ENCODE assay signal across 11 cellular contexts in genomic region chr9:93082841-93083411, GRCh38. TPM values are rescaled to one million over a fixed set of nuclear protein-coding genes. Genes with fewer than 3 reads are reported as not detected.
A peak's percentile ranks its signal among the peaks of the same experiment; 100 is the strongest.
DNase-seq lines count a peak whose midpoint lies in the region; ATAC-seq, FAIRE-seq and TF ChIP-seq lines count a peak whose summit lies in the region.
"Had no signal": no experiment of that assay in that cellular context is flagged by ENCODE, and none has a peak within 500 bp of the region (broad histone marks: within the 10 kb centered on the region; RNA-seq: fewer than 3 reads in every experiment).

No MANE protein-coding gene starts in this region.

- no peaks in the 10 kb centered on the region for H3K27me3 Mint-ChIP-seq in activated naive CD8-positive, alpha-beta T cell treated with anti-CD3 and anti-CD28 coated beads for 36 hours
- peaks cover 29 to 30% of the 10 kb centered on the region in 2 donors for H3K27me3 Mint-ChIP-seq in natural killer cell (ENCODE audit: low read depth in 2 of 2)
- H3K27me3 Mint-ChIP-seq: B cell had no signal

- peaks cover 18% of the 10 kb centered on the region for H3K4me1 Mint-ChIP-seq in activated naive CD8-positive, alpha-beta T cell treated with anti-CD3 and anti-CD28 coated beads for 36 hours
- H3K4me1 Mint-ChIP-seq in natural killer cell: peaks cover 5 to 12% of the 10 kb centered on the region in 2 donors
- H3K4me1 Mint-ChIP-seq: B cell had no signal

- FAIRE-seq in HepG2 (lab: Jason Lieb, UNC): no peak

- TF ChIP-seq CTCF in right lobe of liver (IDR thresholded peaks at IDR 0.05) (no peak), HepG2 (CRISPR knock-in tag; IDR thresholded peaks at IDR 0.05) (no peak), natural killer cell (IDR thresholded peaks at IDR 0.05) (no peak)

- peak in 2 of 3 donors; percentile 38 to 39 for DNase-seq in right lobe of liver
- no peak for DNase-seq in HepG2 (ENCODE audit: low spot score)
- peak; percentile 24 for DNase-seq in activated naive CD8-positive, alpha-beta T cell treated with anti-CD3 and anti-CD28 coated beads for 36 hours
- no peak for DNase-seq in natural killer cell
- peak; percentile 32 to 43 for DNase-seq in aorta
- no peak for DNase-seq in ACHN
- DNase-seq in A172 (ENCODE audit: low spot score): no peak

- H3K4me3 ChIP-seq in right lobe of liver (no peak overlapping the region), HepG2 (replicated peaks in 1 of 3; ENCODE audit: insufficient read depth in 1 of 3, low read depth in 2 of 3, low read length in 3 of 3) (no peak overlapping the region), aorta (ENCODE audit: low read length in 2 of 2) (no peak overlapping the region)
- H3K4me3 ChIP-seq: dorsolateral prefrontal cortex had no signal

- no TSS peak for BruUV-seq in HepG2 (replicated peaks; lab: Mats Ljungman, UMichigan)

- POLR2A ChIA-PET in HepG2 (lab: Yijun Ruan, JAX): no interaction called here

- WGBS in right lobe of liver (ENCODE audit: insufficient coverage, low coverage, low lambda C conversion rate, missing lambda C conversion rate): 58% methylated on average over 3 of the region's 18 CpGs
- WGBS in HepG2 (ENCODE audit: low lambda C conversion rate): 47% methylated on average over 5 of the region's 18 CpGs
- 77 to 84% methylated on average over 18 of the region's 18 CpGs for WGBS in aorta, 2 donors

- H3K4me1 ChIP-seq in right lobe of liver (no peaks in the 10 kb centered on the region), HepG2 (ENCODE audit: insufficient read depth, low read length) (peaks cover 8% of the 10 kb centered on the region), aorta (ENCODE audit: control insufficient read depth in 1 of 2, insufficient read depth in 2 of 2, low read length in 2 of 2) (no peaks in the 10 kb centered on the region)

- TF ChIP-seq RAD21 in HepG2 (CRISPR knock-in tag; IDR thresholded peaks at IDR 0.05): no peak

- no peak overlapping the region for H3K4me3 Mint-ChIP-seq in activated naive CD8-positive, alpha-beta T cell treated with anti-CD3 and anti-CD28 coated beads for 36 hours
- no peak overlapping the region for H3K4me3 Mint-ChIP-seq in natural killer cell
- H3K4me3 Mint-ChIP-seq: B cell had no signal

- intact Hi-C loops in right lobe of liver (cut with DNase I) (no loop called here), HepG2 (cut with micrococcal nuclease; ENCODE audit: unreplicated experiment) (no loop called here), natural killer cell (cut with micrococcal nuclease) (no loop called here), aorta (cut with DNase I) (no loop called here)

- peaks cover 43% of the 10 kb centered on the region for H3K36me3 Mint-ChIP-seq in activated naive CD8-positive, alpha-beta T cell treated with anti-CD3 and anti-CD28 coated beads for 36 hours
- H3K36me3 Mint-ChIP-seq in natural killer cell: no peaks in the 10 kb centered on the region

- TF ChIP-seq POLR2A in right lobe of liver (IDR thresholded peaks at IDR 0.05) (no peak), HepG2 (IDR thresholded peaks at IDR 0.05; ENCODE audit: insufficient read depth in 1 of 2, low read depth in 2 of 2, low read length in 2 of 2) (no peak)

- H3K9me3 ChIP-seq in right lobe of liver (no peaks in the 10 kb centered on the region), HepG2 (ENCODE audit: low read length) (no peaks in the 10 kb centered on the region), aorta (ENCODE audit: control insufficient read depth, low read length) (no peaks in the 10 kb centered on the region)

- H2AFZ ChIP-seq in HepG2 (ENCODE audit: low read length): no peak overlapping the region

- no peak overlapping the region for H3K27ac ChIP-seq in right lobe of liver
- no peak overlapping the region for H3K27ac ChIP-seq in HepG2 (ENCODE audit: extremely low read length, insufficient read depth, low read length)
- no peak overlapping the region for H3K27ac ChIP-seq in aorta (ENCODE audit: low read depth in 1 of 2, low read length in 2 of 2)
- H3K27ac ChIP-seq: dorsolateral prefrontal cortex had no signal

- H3K36me3 ChIP-seq in right lobe of liver (peaks cover 0 to 4% (median 0%) of the 10 kb centered on the region in 4 donors), HepG2 (replicated peaks in 1 of 2; ENCODE audit: control insufficient read depth in 1 of 2, insufficient read depth in 2 of 2, low read length in 2 of 2) (no peaks in the 10 kb centered on the region), aorta (ENCODE audit: control insufficient read depth in 1 of 2, insufficient read depth in 2 of 2, low read length in 1 of 2) (no peaks in the 10 kb centered on the region)

- peak in 1 of 4 donors; percentile 9 for ATAC-seq in right lobe of liver
- no peak; the same call in 2 of the 3 replicates for ATAC-seq in HepG2
- peak; percentile 41 to 49 (median 43) for ATAC-seq in natural killer cell
- no peak for ATAC-seq in aorta (ENCODE audit: low FRiP score)
- ATAC-seq in GM21447 (IDR thresholded peaks at IDR 0.05; ENCODE audit: unreplicated experiment): no peak

- no peak overlapping the region for H3K9ac ChIP-seq in HepG2 (ENCODE audit: insufficient read depth, low read depth, low read length)

- H3K27me3 ChIP-seq in right lobe of liver (no peaks in the 10 kb centered on the region), HepG2 (ENCODE audit: control insufficient read depth in 1 of 2, insufficient read depth in 2 of 2, low read length in 2 of 2) (no peaks in the 10 kb centered on the region; a peak in 1 of 5 replicates), aorta (ENCODE audit: control insufficient read depth in 1 of 2, insufficient read depth in 2 of 2, low read length in 1 of 2) (no peaks in the 10 kb centered on the region)
- H3K27me3 ChIP-seq: dorsolateral prefrontal cortex had no signal

- H3K27ac Mint-ChIP-seq in activated naive CD8-positive, alpha-beta T cell treated with anti-CD3 and anti-CD28 coated beads for 36 hours: peak overlapping the region; percentile 93
- H3K27ac Mint-ChIP-seq in natural killer cell: no peak overlapping the region

- no peak overlapping the region for H3K4me2 ChIP-seq in HepG2 (ENCODE audit: low read depth, low read length)

- H3K9me3 Mint-ChIP-seq in activated naive CD8-positive, alpha-beta T cell treated with anti-CD3 and anti-CD28 coated beads for 36 hours: peaks cover 12% of the 10 kb centered on the region
- no peaks in the 10 kb centered on the region for H3K9me3 Mint-ChIP-seq in natural killer cell

- TF ChIP-seq EP300 in HepG2 (IDR thresholded peaks at IDR 0.05; ENCODE audit: low read depth in 2 of 2, low read length in 2 of 2) (no peak), HepG2 (CRISPR knock-in tag; IDR thresholded peaks at IDR 0.05; ENCODE audit: borderline replicate concordance) (no peak)

- H3K79me2 ChIP-seq in HepG2 (ENCODE audit: insufficient read depth, low read length): no peaks in the 10 kb centered on the region

- CTCF ChIA-PET in HepG2 (lab: Yijun Ruan, JAX; ENCODE audit: low intra/inter-chr PET ratio, low total read pairs): no interaction called here

- H4K20me1 ChIP-seq in HepG2 (ENCODE audit: insufficient read depth, low read length): no peaks in the 10 kb centered on the region

- in situ Hi-C loops in HepG2 (cut with HindIII; ENCODE audit: extremely low pct_ligation_motif_present, low pct_unique_long_range_greater_than_20kb) (no loop called here), ACHN (cut with HindIII; ENCODE audit: low pct_ligation_motif_present, low pct_unique_long_range_greater_than_20kb, low sequenced_read_pairs) (no loop called here)

RNA-seq across cellular contexts. Expression of gene CARD19, which starts 13.1 kb away (rescaled TPM):
- total RNA-seq in right lobe of liver: 10 to 100 TPM in 3 of 6 experiments, 1 to 10 TPM in 3; 6.3 to 31.7 (median 12.1) TPM
- 15.2 and 18.4 TPM in 2 replicates for total RNA-seq in HepG2 (2016; rRNA removed; fragmentation: Illumina TruSeq; extraction: Trizol)
- total RNA-seq in HepG2 (2016; cell fraction: cytosol; rRNA removed; fragmentation: Illumina TruSeq; extraction: Trizol; ENCODE audit: low read depth): 15.8 and 20.2 TPM in 2 replicates
- total RNA-seq in HepG2 (2016; cell fraction: insoluble cytoplasmic fraction; rRNA removed; fragmentation: Illumina TruSeq; extraction: Trizol): 18.6 and 20.5 TPM in 2 replicates
- 17.3 and 29.5 TPM in 2 replicates for total RNA-seq in HepG2 (2016; cell fraction: membrane; rRNA removed; fragmentation: Illumina TruSeq; extraction: Trizol)
- 8.3 and 12.2 TPM in 2 replicates for total RNA-seq in HepG2 (2016; cell fraction: nucleus; rRNA removed; fragmentation: Illumina TruSeq; extraction: Trizol)
- polyA plus RNA-seq in HepG2 (2011; rRNA removed): 47.2 and 62.0 TPM in 2 replicates
- 33.8 and 73.1 TPM in 2 replicates for polyA plus RNA-seq in HepG2 (2011; cell fraction: cytosol; rRNA removed)
- polyA plus RNA-seq in HepG2 (2011; cell fraction: nucleus; rRNA removed): 101 and 106 TPM in 2 replicates
- 14.6 TPM in 2 replicates for polyA plus RNA-seq in HepG2 (2012)
- 16.0 and 27.0 TPM in 2 replicates for polyA plus RNA-seq in HepG2 (2016; cell fraction: cytosol; fragmentation: Illumina TruSeq; extraction: Trizol; ENCODE audit: low read depth)
- 14.7 and 18.5 TPM in 2 replicates for polyA plus RNA-seq in HepG2 (2016; cell fraction: insoluble cytoplasmic fraction; fragmentation: Illumina TruSeq; extraction: Trizol; ENCODE audit: low read depth)
- 13.4 and 18.5 TPM in 2 replicates for polyA plus RNA-seq in HepG2 (2016; cell fraction: membrane; fragmentation: Illumina TruSeq; extraction: Trizol; ENCODE audit: low read depth)
- polyA plus RNA-seq in HepG2 (2016; cell fraction: nucleus; fragmentation: Illumina TruSeq; extraction: Trizol; ENCODE audit: insufficient read depth, low read depth): 25.1 and 25.9 TPM in 2 replicates
- polyA minus RNA-seq in HepG2 (2011; rRNA and poly(A)+ RNA removed; ENCODE audit: low replicate concordance): 11.5 and 28.1 TPM in 2 replicates
- polyA minus RNA-seq in HepG2 (2011; cell fraction: cytosol; rRNA and poly(A)+ RNA removed): 14.0 and 17.6 TPM in 2 replicates
- polyA minus RNA-seq in HepG2 (2011; cell fraction: nucleus; rRNA and poly(A)+ RNA removed): 11.3 and 12.8 TPM in 2 replicates
- 10 to 100 TPM; 36.5 to 38.6 TPM for total RNA-seq in activated naive CD8-positive, alpha-beta T cell treated with anti-CD3 and anti-CD28 coated beads for 36 hours
- 10 to 100 TPM; 30.7 to 49.1 (median 42.6) TPM for total RNA-seq in natural killer cell
- 10 to 100 TPM; 47.7 to 50.5 TPM for total RNA-seq in aorta
- polyA plus RNA-seq in aorta: 10 to 100 TPM; 80.1 to 92.3 TPM
- 51.7 and 74.8 TPM in 2 replicates for total RNA-seq in A172 (2014; rRNA removed; shearing (Covaris generic))

RNA-seq across cellular contexts. Expression of gene SUSD3, which starts 24.4 kb away (rescaled TPM):
- total RNA-seq in right lobe of liver (10 to 100 TPM in 4 of 6 experiments, 1 to 10 TPM in 2; 6.5 to 51.5 (median 31.2) TPM), HepG2 (2016; rRNA removed; fragmentation: Illumina TruSeq; extraction: Trizol) (6.0 and 7.0 TPM in 2 replicates), natural killer cell (1 to 10 TPM; 1.2 to 2.1 (median 1.8) TPM), aorta (10 to 100 TPM in 1 of 2 donors, 1 to 10 TPM in 1; 3.8 to 10.3 TPM)
- total RNA-seq in HepG2 (2016; cell fraction: cytosol; rRNA removed; fragmentation: Illumina TruSeq; extraction: Trizol; ENCODE audit: low read depth): 10.2 and 12.4 TPM in 2 replicates
- 6.3 and 8.8 TPM in 2 replicates for total RNA-seq in HepG2 (2016; cell fraction: insoluble cytoplasmic fraction; rRNA removed; fragmentation: Illumina TruSeq; extraction: Trizol)
- 10.0 and 14.6 TPM in 2 replicates for total RNA-seq in HepG2 (2016; cell fraction: membrane; rRNA removed; fragmentation: Illumina TruSeq; extraction: Trizol)
- 4.9 and 5.2 TPM in 2 replicates for total RNA-seq in HepG2 (2016; cell fraction: nucleus; rRNA removed; fragmentation: Illumina TruSeq; extraction: Trizol)
- polyA plus RNA-seq in HepG2 (2011; rRNA removed) (9.1 and 11.7 TPM in 2 replicates), aorta (1 to 10 TPM; 2.6 to 5.0 TPM)
- 6.2 and 9.7 TPM in 2 replicates for polyA plus RNA-seq in HepG2 (2011; cell fraction: cytosol; rRNA removed)
- 4.6 and 5.9 TPM in 2 replicates for polyA plus RNA-seq in HepG2 (2011; cell fraction: nucleus; rRNA removed)
- 4.2 and 5.4 TPM in 2 replicates for polyA plus RNA-seq in HepG2 (2012)
- 12.5 and 16.5 TPM in 2 replicates for polyA plus RNA-seq in HepG2 (2016; cell fraction: cytosol; fragmentation: Illumina TruSeq; extraction: Trizol; ENCODE audit: low read depth)
- polyA plus RNA-seq in HepG2 (2016; cell fraction: insoluble cytoplasmic fraction; fragmentation: Illumina TruSeq; extraction: Trizol; ENCODE audit: low read depth): 5.3 and 7.1 TPM in 2 replicates
- polyA plus RNA-seq in HepG2 (2016; cell fraction: membrane; fragmentation: Illumina TruSeq; extraction: Trizol; ENCODE audit: low read depth): 12.6 and 14.6 TPM in 2 replicates
- polyA plus RNA-seq in HepG2 (2016; cell fraction: nucleus; fragmentation: Illumina TruSeq; extraction: Trizol; ENCODE audit: insufficient read depth, low read depth): 9.7 and 10.7 TPM in 2 replicates
- polyA minus RNA-seq in HepG2 (2011; rRNA and poly(A)+ RNA removed; ENCODE audit: low replicate concordance): 7.9 TPM in 1 of 2 replicates, not detected in the other
- polyA minus RNA-seq in HepG2 (2011; cell fraction: cytosol; rRNA and poly(A)+ RNA removed): 1.8 and 2.8 TPM in 2 replicates
- 0.90 and 0.99 TPM in 2 replicates for polyA minus RNA-seq in HepG2 (2011; cell fraction: nucleus; rRNA and poly(A)+ RNA removed)
- total RNA-seq in activated naive CD8-positive, alpha-beta T cell treated with anti-CD3 and anti-CD28 coated beads for 36 hours: 10 to 100 TPM; 27.1 to 28.8 TPM
- total RNA-seq in A172 (2014; rRNA removed; shearing (Covaris generic)): not detected in 2 replicates
- total RNA-seq: G401 had no signal

RNA-seq across cellular contexts. Expression of gene NINJ1, which starts 51.1 kb away (rescaled TPM):
- 100 to 1,000 TPM in 1 of 6 experiments, 10 to 100 TPM in 5; 35.6 to 103 (median 65.1) TPM for total RNA-seq in right lobe of liver
- total RNA-seq in HepG2 (2016; rRNA removed; fragmentation: Illumina TruSeq; extraction: Trizol): 77.1 and 92.1 TPM in 2 replicates
- total RNA-seq in HepG2 (2016; cell fraction: cytosol; rRNA removed; fragmentation: Illumina TruSeq; extraction: Trizol; ENCODE audit: low read depth): 104 and 127 TPM in 2 replicates
- 66.8 and 94.8 TPM in 2 replicates for total RNA-seq in HepG2 (2016; cell fraction: insoluble cytoplasmic fraction; rRNA removed; fragmentation: Illumina TruSeq; extraction: Trizol)
- total RNA-seq in HepG2 (2016; cell fraction: membrane; rRNA removed; fragmentation: Illumina TruSeq; extraction: Trizol): 149 and 180 TPM in 2 replicates
- total RNA-seq in HepG2 (2016; cell fraction: nucleus; rRNA removed; fragmentation: Illumina TruSeq; extraction: Trizol): 48.9 and 58.7 TPM in 2 replicates
- 81.2 and 109 TPM in 2 replicates for polyA plus RNA-seq in HepG2 (2011; rRNA removed)
- polyA plus RNA-seq in HepG2 (2011; cell fraction: cytosol; rRNA removed): 83.2 and 110 TPM in 2 replicates
- polyA plus RNA-seq in HepG2 (2011; cell fraction: nucleus; rRNA removed): 62.3 and 83.6 TPM in 2 replicates
- polyA plus RNA-seq in HepG2 (2012): 77.3 and 145 TPM in 2 replicates
- polyA plus RNA-seq in HepG2 (2016; cell fraction: cytosol; fragmentation: Illumina TruSeq; extraction: Trizol; ENCODE audit: low read depth): 196 and 226 TPM in 2 replicates
- 104 and 130 TPM in 2 replicates for polyA plus RNA-seq in HepG2 (2016; cell fraction: insoluble cytoplasmic fraction; fragmentation: Illumina TruSeq; extraction: Trizol; ENCODE audit: low read depth)
- 235 and 242 TPM in 2 replicates for polyA plus RNA-seq in HepG2 (2016; cell fraction: membrane; fragmentation: Illumina TruSeq; extraction: Trizol; ENCODE audit: low read depth)
- 122 and 127 TPM in 2 replicates for polyA plus RNA-seq in HepG2 (2016; cell fraction: nucleus; fragmentation: Illumina TruSeq; extraction: Trizol; ENCODE audit: insufficient read depth, low read depth)
- 22.5 and 101 TPM in 2 replicates for polyA minus RNA-seq in HepG2 (2011; rRNA and poly(A)+ RNA removed; ENCODE audit: low replicate concordance)
- 26.1 and 26.7 TPM in 2 replicates for polyA minus RNA-seq in HepG2 (2011; cell fraction: cytosol; rRNA and poly(A)+ RNA removed)
- 17.8 and 21.8 TPM in 2 replicates for polyA minus RNA-seq in HepG2 (2011; cell fraction: nucleus; rRNA and poly(A)+ RNA removed)
- 10 to 100 TPM; 74.9 to 77.8 TPM for total RNA-seq in activated naive CD8-positive, alpha-beta T cell treated with anti-CD3 and anti-CD28 coated beads for 36 hours
- 100 to 1,000 TPM in 1 of 3 donors, 10 to 100 TPM in 2; 87.3 to 121 (median 93.8) TPM for total RNA-seq in natural killer cell
- 10 to 100 TPM; 66.8 to 80.3 TPM for total RNA-seq in aorta
- polyA plus RNA-seq in aorta: 100 to 1,000 TPM in 1 of 2 donors, 10 to 100 TPM in 1; 46.7 to 113 TPM
- 64.2 and 68.2 TPM in 2 replicates for total RNA-seq in A172 (2014; rRNA removed; shearing (Covaris generic))

Comparison
In these comparisons a context has a peak if more than half of its experiments do, and no peak if none do; other contexts are left out.
1. DNase-seq: peak in right lobe of liver (2 of 3), activated naive CD8-positive, alpha-beta T cell treated with anti-CD3 and anti-CD28 coated beads for 36 hours (single experiment) and aorta (2 of 2); none in HepG2 (single experiment), natural killer cell (single experiment), ACHN (single experiment) and A172 (single experiment).
2. ATAC-seq: peak in natural killer cell (3 of 3); none in HepG2 (single experiment), aorta (single experiment) and GM21447 (single experiment).